Comparison of ENCODE assay signal across 25 cellular contexts in genomic region chr7:92657391-92657790, GRCh38.
DNase-seq lines count a peak whose midpoint lies in the region; ATAC-seq and TF ChIP-seq lines count a peak whose summit lies in the region.
"Had no signal": no experiment of that assay in that cellular context is flagged by ENCODE, and none has a peak within 500 bp of the region (broad histone marks: within the 10 kb centered on the region; RNA-seq: fewer than 3 reads in every experiment).

No MANE protein-coding gene starts in this region.

- DNase-seq in stimulated activated naive CD8-positive, alpha-beta T cell treated with anti-CD3 and anti-CD28 coated beads, Interleukin-15, Interleukin-2, amounts not matched to agents 100 U/mL and 50 U/mL, for 24 hours = no peak
- DNase-seq in OCI-M1 (lab: John Stamatoyannopoulos, UW) (peak; percentile 99), nucleus accumbens (lab: John Stamatoyannopoulos, UW) (no peak), brain microvascular endothelial cell (no peak)
- DNase-seq in activated T-helper 2 cell treated with anti-CD3 and anti-CD28 coated beads, Interferon-gamma antibody, Interleukin-2, Interleukin-4, amounts not matched to agents 10 μg/mL and 5 μg/mL and 100 μg/mL, durations not matched to agents 14 hours and 24 hours and 36 hours (ENCODE audit: low spot score) = no peak
- no peak for DNase-seq in naive thymus-derived CD8-positive, alpha-beta T cell
- DNase-seq: C1 segment of cervical spinal cord; CD4-positive, alpha-beta memory T cell; COR-L47; EL; GDM1; H9; KG1; NCI-H1048; NCI-H1417 treated with DMSO at 0.1 percent for 48 hours; NCI-H1694 treated with DMSO at 0.1 percent for 48 hours; NCI-H2081; NCI-H2227 treated with DMSO at 0.1 percent for 48 hours; NCI-H526 treated with DMSO at 0.1 percent for 48 hours; Right ventricle myocardium superior; RPMI8226 had no signal

- in situ Hi-C loops in brain microvascular endothelial cell (cut with HindIII; ENCODE audit: low pct_ligation_motif_present, low sequenced_read_pairs) = no loop called here

- intact Hi-C loops in activated T-helper 2 cell treated with anti-CD3 and anti-CD28 coated beads, Interferon-gamma antibody, Interleukin-2, Interleukin-4, amounts not matched to agents 10 μg/mL and 5 μg/mL and 100 μg/mL, durations not matched to agents 14 hours and 24 hours and 36 hours (cut with micrococcal nuclease) = no loop called here

- H3K27me3 ChIP-seq in brain microvascular endothelial cell (replicated peaks) = no peaks in the 10 kb centered on the region
- H3K27me3 ChIP-seq: SJSA1 had no signal

- peak overlapping the region; percentile 21 for H3K27ac Mint-ChIP-seq in stimulated activated naive CD8-positive, alpha-beta T cell treated with anti-CD3 and anti-CD28 coated beads, Interleukin-15, Interleukin-2, amounts not matched to agents 100 ng/mL and 50 ng/mL, for 24 hours
- H3K27ac Mint-ChIP-seq in activated T-helper 2 cell treated with anti-CD3 and anti-CD28 coated beads, Interferon-gamma antibody, Interleukin-2, Interleukin-4, amounts not matched to agents 10 μg/mL and 5 μg/mL and 100 μg/mL, durations not matched to agents 14 hours and 24 hours and 36 hours = peak overlapping the region; percentile 62
- no peak overlapping the region for H3K27ac Mint-ChIP-seq in naive thymus-derived CD8-positive, alpha-beta T cell
- H3K27ac Mint-ChIP-seq: GM23338, H9 had no signal

- H3K9me3 Mint-ChIP-seq in stimulated activated naive CD8-positive, alpha-beta T cell treated with anti-CD3 and anti-CD28 coated beads, Interleukin-15, Interleukin-2, amounts not matched to agents 100 ng/mL and 50 ng/mL, for 24 hours = no peaks in the 10 kb centered on the region
- H3K9me3 Mint-ChIP-seq in activated T-helper 2 cell treated with anti-CD3 and anti-CD28 coated beads, Interferon-gamma antibody, Interleukin-2, Interleukin-4, amounts not matched to agents 10 μg/mL and 5 μg/mL and 100 μg/mL, durations not matched to agents 14 hours and 24 hours and 36 hours = no peaks in the 10 kb centered on the region
- no peaks in the 10 kb centered on the region for H3K9me3 Mint-ChIP-seq in naive thymus-derived CD8-positive, alpha-beta T cell
- H3K9me3 Mint-ChIP-seq: CD4-positive, alpha-beta memory T cell; GM23338; H9 had no signal

- no peak overlapping the region for H3K27ac ChIP-seq in brain microvascular endothelial cell
- H3K27ac ChIP-seq: SJSA1 had no signal

- no peak overlapping the region for H3K4me3 Mint-ChIP-seq in stimulated activated naive CD8-positive, alpha-beta T cell treated with anti-CD3 and anti-CD28 coated beads, Interleukin-15, Interleukin-2, amounts not matched to agents 100 ng/mL and 50 ng/mL, for 24 hours
- no peak overlapping the region for H3K4me3 Mint-ChIP-seq in activated T-helper 2 cell treated with anti-CD3 and anti-CD28 coated beads, Interferon-gamma antibody, Interleukin-2, Interleukin-4, amounts not matched to agents 10 μg/mL and 5 μg/mL and 100 μg/mL, durations not matched to agents 14 hours and 24 hours and 36 hours (ENCODE audit: low read depth)
- no peak overlapping the region for H3K4me3 Mint-ChIP-seq in naive thymus-derived CD8-positive, alpha-beta T cell
- H3K4me3 Mint-ChIP-seq: CD4-positive, alpha-beta memory T cell; GM23338; H9 had no signal

- H3K36me3 ChIP-seq in brain microvascular endothelial cell (replicated peaks) = peaks cover 15% of the 10 kb centered on the region

- H3K4me3 ChIP-seq in brain microvascular endothelial cell (ENCODE audit: low read depth, low read length) = no peak overlapping the region
- H3K4me3 ChIP-seq: GM12878, GM23338, SJSA1 had no signal

- no peak for TF ChIP-seq CTCF in brain microvascular endothelial cell (IDR thresholded peaks at IDR 0.05; ENCODE audit: low read depth, low read length, missing control alignments)

- POLR2A ChIA-PET in naive thymus-derived CD8-positive, alpha-beta T cell (lab: Charles Lee) = no interaction called here

- H3K36me3 Mint-ChIP-seq in stimulated activated naive CD8-positive, alpha-beta T cell treated with anti-CD3 and anti-CD28 coated beads, Interleukin-15, Interleukin-2, amounts not matched to agents 100 ng/mL and 50 ng/mL, for 24 hours (ENCODE audit: low read depth) = peaks cover 29% of the 10 kb centered on the region
- peaks cover 51% of the 10 kb centered on the region for H3K36me3 Mint-ChIP-seq in activated T-helper 2 cell treated with anti-CD3 and anti-CD28 coated beads, Interferon-gamma antibody, Interleukin-2, Interleukin-4, amounts not matched to agents 10 μg/mL and 5 μg/mL and 100 μg/mL, durations not matched to agents 14 hours and 24 hours and 36 hours (ENCODE audit: low read depth)
- H3K36me3 Mint-ChIP-seq in naive thymus-derived CD8-positive, alpha-beta T cell = peaks cover 0 to 9% (median 3%) of the 10 kb centered on the region in 3 donors

- ATAC-seq in stimulated activated naive CD8-positive, alpha-beta T cell treated with anti-CD3 and anti-CD28 coated beads, Interleukin-15, Interleukin-2, amounts not matched to agents 100 U/mL and 50 U/mL, for 24 hours = no peak
- ATAC-seq in naive thymus-derived CD8-positive, alpha-beta T cell = no peak
- ATAC-seq: GM12878, GM23338 had no signal

- no peaks in the 10 kb centered on the region for H3K27me3 Mint-ChIP-seq in stimulated activated naive CD8-positive, alpha-beta T cell treated with anti-CD3 and anti-CD28 coated beads, Interleukin-15, Interleukin-2, amounts not matched to agents 100 ng/mL and 50 ng/mL, for 24 hours
- no peaks in the 10 kb centered on the region for H3K27me3 Mint-ChIP-seq in activated T-helper 2 cell treated with anti-CD3 and anti-CD28 coated beads, Interferon-gamma antibody, Interleukin-2, Interleukin-4, amounts not matched to agents 10 μg/mL and 5 μg/mL and 100 μg/mL, durations not matched to agents 14 hours and 24 hours and 36 hours (ENCODE audit: low read depth)
- no peaks in the 10 kb centered on the region for H3K27me3 Mint-ChIP-seq in naive thymus-derived CD8-positive, alpha-beta T cell
- H3K27me3 Mint-ChIP-seq: CD4-positive, alpha-beta memory T cell had no signal

- H3K4me1 Mint-ChIP-seq in stimulated activated naive CD8-positive, alpha-beta T cell treated with anti-CD3 and anti-CD28 coated beads, Interleukin-15, Interleukin-2, amounts not matched to agents 100 ng/mL and 50 ng/mL, for 24 hours (ENCODE audit: low read depth) = peaks cover 68% of the 10 kb centered on the region
- peaks cover 47% of the 10 kb centered on the region for H3K4me1 Mint-ChIP-seq in activated T-helper 2 cell treated with anti-CD3 and anti-CD28 coated beads, Interferon-gamma antibody, Interleukin-2, Interleukin-4, amounts not matched to agents 10 μg/mL and 5 μg/mL and 100 μg/mL, durations not matched to agents 14 hours and 24 hours and 36 hours (ENCODE audit: low read depth)
- peaks cover 6 to 19% (median 13%) of the 10 kb centered on the region in 4 donors for H3K4me1 Mint-ChIP-seq in naive thymus-derived CD8-positive, alpha-beta T cell
- H3K4me1 Mint-ChIP-seq: GM23338, H9 had no signal

Comparison
In these comparisons a context has a peak if more than half of its experiments do, and no peak if none do; other contexts are left out.
1. H3K27ac Mint-ChIP-seq: peak in stimulated activated naive CD8-positive, alpha-beta T cell treated with anti-CD3 and anti-CD28 coated beads, Interleukin-15, Interleukin-2, amounts not matched to agents 100 ng/mL and 50 ng/mL, for 24 hours (single experiment) and activated T-helper 2 cell treated with anti-CD3 and anti-CD28 coated beads, Interferon-gamma antibody, Interleukin-2, Interleukin-4, amounts not matched to agents 10 μg/mL and 5 μg/mL and 100 μg/mL, durations not matched to agents 14 hours and 24 hours and 36 hours (single experiment); none in naive thymus-derived CD8-positive, alpha-beta T cell (0 of 10).